ENCODE assay signal across 15 cellular contexts in genomic region chr11:65126624-65127274, GRCh38. TPM values are rescaled to one million over a fixed set of nuclear protein-coding genes. Genes with fewer than 3 reads are reported as not detected.
A peak's percentile ranks its signal among the peaks of the same experiment; 100 is the strongest.
DNase-seq lines count a peak whose midpoint lies in the region; ATAC-seq and TF ChIP-seq lines count a peak whose summit lies in the region.
"Had no signal": no experiment of that assay in that cellular context is flagged by ENCODE, and none has a peak within 500 bp of the region (broad histone marks: within the 10 kb centered on the region; RNA-seq: fewer than 3 reads in every experiment).

No MANE protein-coding gene starts in this region.

- ATAC-seq in IMR-90 (ENCODE audit: low read depth), result no peak
- ATAC-seq in HG02642 (IDR thresholded peaks at IDR 0.05; ENCODE audit: poor library complexity, unreplicated experiment), result no peak
- no peak for ATAC-seq in foreskin keratinocyte

- no peak for TF ChIP-seq RAD21 in IMR-90 (IDR thresholded peaks at IDR 0.05; ENCODE audit: low read length)

- H2AK5ac ChIP-seq in IMR-90 (ENCODE audit: low read depth, low read length), result no peak overlapping the region

- H2BK15ac ChIP-seq in IMR-90 (ENCODE audit: low read depth, low read length), result no peak overlapping the region

- no peak overlapping the region for H2BK5ac ChIP-seq in IMR-90 (ENCODE audit: low read depth, low read length, poor library complexity, severe bottlenecking)

- no peak overlapping the region for H4K91ac ChIP-seq in IMR-90 (ENCODE audit: insufficient read depth, low read depth, low read length)

- in situ Hi-C loops in IMR-90 (cut with MboI; ENCODE audit: low sequenced_read_pairs), result no loop called here

- peak overlapping the region in 1 of 2 experiments; percentile 14; a peak in 1 of 4 replicates for H4K8ac ChIP-seq in IMR-90 (ENCODE audit: low read depth in 2 of 2, low read length in 2 of 2)

- POLR2A ChIA-PET in IMR-90 (lab: Charles Lee; ENCODE audit: unreplicated experiment), result interaction anchor here (0.5 kb wide), 1 partner anchor 12 kb away, joined by 3 read pairs; no protein-coding TSS in a partner anchor

- TF ChIP-seq POLR2A in GM10847 (IDR thresholded peaks at IDR 0.05; ENCODE audit: extremely low read depth, insufficient read length) (peak; percentile 14), IMR-90 (IDR thresholded peaks at IDR 0.05; ENCODE audit: low read depth, low read length) (no peak), erythroblast (IDR thresholded peaks at IDR 0.05; ENCODE audit: low read length) (peak; percentile 35)

- H3K27ac ChIP-seq in IMR-90 (ENCODE audit: insufficient read depth, low read length) (no peak overlapping the region), foreskin keratinocyte (no peak overlapping the region)
- H3K27ac ChIP-seq: parathyroid adenoma, skin epidermis had no signal

- no peak overlapping the region for H3K4me2 ChIP-seq in IMR-90 (ENCODE audit: low read depth, low read length)

- no peaks in the 10 kb centered on the region for H3K9me3 ChIP-seq in IMR-90 (ENCODE audit: control insufficient read depth, insufficient read depth, low read length)

- H3K27me3 ChIP-seq in IMR-90 (ENCODE audit: control insufficient read depth, insufficient read depth, low read length) (no peaks in the 10 kb centered on the region), foreskin keratinocyte (no peaks in the 10 kb centered on the region)

- DNase-seq in IMR-90 (no peak), erythroblast (lab: John Stamatoyannopoulos, UW) (no peak), NCI-H82 (lab: John Stamatoyannopoulos, UW) (no peak), foreskin keratinocyte (no peak)
- DNase-seq: activated CD4-positive, alpha-beta T cell treated with anti-CD3 and anti-CD28 coated beads for 1 hour; hippocampal formation; NCI-H2029 treated with DMSO at 0.1 percent for 48 hours; NCI-H526 treated with DMSO at 0.1 percent for 48 hours; RPMI8226; stimulated activated naive CD4-positive, alpha-beta T cell treated with Interleukin-2 at 50 U/mL for 16 hours; T-helper 2 cell had no signal

- no peak overlapping the region for H4K5ac ChIP-seq in IMR-90 (ENCODE audit: low read depth, low read length)

- H3K23ac ChIP-seq in IMR-90 (ENCODE audit: low read depth, low read length), result no peak overlapping the region

- H3K4ac ChIP-seq in IMR-90 (ENCODE audit: low read depth, low read length), result no peak overlapping the region

- H2AFZ ChIP-seq in IMR-90 (replicated peaks; ENCODE audit: low read length, poor library complexity), result no peak overlapping the region
- H2AFZ ChIP-seq: parathyroid adenoma had no signal

- H2AK9ac ChIP-seq in IMR-90 (replicated peaks; ENCODE audit: low read depth, low read length, poor library complexity), result peak overlapping the region; percentile 82

- TF ChIP-seq CTCF in IMR-90 (conservative IDR thresholded peaks at IDR 0.05; ENCODE audit: low read depth, low read length), result no peak
- TF ChIP-seq CTCF in foreskin keratinocyte (conservative IDR thresholded peaks at IDR 0.05), result no peak

- no peak overlapping the region for H3K56ac ChIP-seq in IMR-90 (ENCODE audit: extremely low read depth, insufficient read depth, low read length)

- intact Hi-C loops in IMR-90 (cut with micrococcal nuclease), result no loop called here

- H2BK20ac ChIP-seq in IMR-90 (ENCODE audit: low read depth, low read length), result 0 out of 2 replicates have a peak overlapping the region, but pooled peaks have one; percentile 20

- H3K14ac ChIP-seq in IMR-90 (replicated peaks; ENCODE audit: low read depth, low read length), result no peak overlapping the region

- peaks cover 20 to 59% of the 10 kb centered on the region in 2 experiments for H3K79me1 ChIP-seq in IMR-90 (ENCODE audit: low read depth in 1 of 2, low read length in 2 of 2)

- H3K18ac ChIP-seq in IMR-90 (ENCODE audit: low read depth, low read length), result no peak overlapping the region

- dilution Hi-C loops in IMR-90 (cut with HindIII; ENCODE audit: low sequenced_read_pairs, unreplicated experiment), result no loop called here

- 0 out of 2 replicates have a peak, but pooled peaks cover 4% of the 10 kb centered on the region for H3K9me1 ChIP-seq in IMR-90 (ENCODE audit: insufficient read depth, low read length)

- no peaks in the 10 kb centered on the region for H3K4me1 ChIP-seq in IMR-90 (ENCODE audit: control insufficient read depth, insufficient read depth, low read length)
- no peaks in the 10 kb centered on the region for H3K4me1 ChIP-seq in foreskin keratinocyte
- H3K4me1 ChIP-seq: parathyroid adenoma had no signal

- CTCF ChIA-PET in IMR-90 (lab: Yijun Ruan, JAX), result no interaction called here

- BruUV-seq in IMR-90 (replicated peaks; lab: Mats Ljungman, UMichigan), result no TSS peak

- H3K4me3 ChIP-seq in IMR-90 (ENCODE audit: insufficient read depth, low read depth, low read length), result no peak overlapping the region
- H3K4me3 ChIP-seq: skin epidermis had no signal

- WGBS in IMR-90 (ENCODE audit: extremely low coverage in 2 of 2, insufficient read length in 1 of 2), 2 experiments, result no CpG with 5 or more reads among the region's 6 CpGs

- no peak overlapping the region for H2BK120ac ChIP-seq in IMR-90 (ENCODE audit: low read depth, low read length)

- H3K9ac ChIP-seq in IMR-90 (ENCODE audit: low read depth, low read length), result no peak overlapping the region
- H3K9ac ChIP-seq: parathyroid adenoma had no signal

- peaks cover 68% of the 10 kb centered on the region for H3K36me3 ChIP-seq in IMR-90 (ENCODE audit: control insufficient read depth, insufficient read depth, low read length)

- peaks cover 14% of the 10 kb centered on the region; the same call in 1 of the 2 replicates for H4K20me1 ChIP-seq in IMR-90 (ENCODE audit: insufficient read depth, low read length)

TF ChIP-seq in IMR-90, 13 proteins besides CTCF, POLR2A, EP300 and RAD21 (continues in another document):
- no peak for TF ChIP-seq RFX5 (IDR thresholded peaks at IDR 0.05; ENCODE audit: low read depth, low read length)
- TF ChIP-seq CEBPB (IDR thresholded peaks at IDR 0.05; ENCODE audit: low read depth, low read length), result no peak
- TF ChIP-seq NFE2L2 (IDR thresholded peaks at IDR 0.05; ENCODE audit: low read depth, low read length), result no peak
- no peak for TF ChIP-seq RCOR1 (IDR thresholded peaks at IDR 0.05; ENCODE audit: insufficient replicate concordance, low read length)
- no peak for TF ChIP-seq FOS (IDR thresholded peaks at IDR 0.05; ENCODE audit: low read depth, low read length)
- TF ChIP-seq MXI1 (IDR thresholded peaks at IDR 0.05; ENCODE audit: borderline replicate concordance, low read depth, low read length), result no peak
- no peak for TF ChIP-seq MAZ (IDR thresholded peaks at IDR 0.05; ENCODE audit: borderline replicate concordance, low read depth, low read length)
- no peak for TF ChIP-seq SMC3 (IDR thresholded peaks at IDR 0.05; ENCODE audit: low read depth, low read length)
- TF ChIP-seq ELK1 (IDR thresholded peaks at IDR 0.05; ENCODE audit: borderline replicate concordance, low read depth, low read length), result no peak
- TF ChIP-seq CHD1 (IDR thresholded peaks at IDR 0.05; ENCODE audit: low read depth, low read length), result no peak
- no peak for TF ChIP-seq BHLHE40 (IDR thresholded peaks at IDR 0.05; ENCODE audit: low read depth, low read length)

RNA-seq across cellular contexts. Expression of gene MRPL49, which starts 4.6 kb away (rescaled TPM):
- total RNA-seq in IMR-90 (2012; rRNA removed) (54.2 and 55.2 TPM in 2 replicates), foreskin keratinocyte (74.4 and 76.2 TPM in 2 replicates)
- polyA plus RNA-seq in IMR-90 (2012; rRNA removed) (51.5 and 56.8 TPM in 2 replicates), foreskin keratinocyte (69.6 and 75.9 TPM in 2 replicates)
- polyA plus RNA-seq in IMR-90 (2012; cell fraction: cytosol; rRNA removed), result 39.1 and 52.5 TPM in 2 replicates
- polyA plus RNA-seq in IMR-90 (2012; cell fraction: nucleus; rRNA removed; ENCODE audit: low replicate concordance), result 24.5 and 42.4 TPM in 2 replicates

RNA-seq across cellular contexts. Expression of gene FAU, which starts 4.8 kb away (rescaled TPM):
- total RNA-seq in IMR-90 (2012; rRNA removed) (189 and 285 TPM in 2 replicates), foreskin keratinocyte (865 and 882 TPM in 2 replicates)
- polyA plus RNA-seq in IMR-90 (2012; rRNA removed) (652 and 804 TPM in 2 replicates), foreskin keratinocyte (1,043 and 1,081 TPM in 2 replicates)
- 812 and 1,747 TPM in 2 replicates for polyA plus RNA-seq in IMR-90 (2012; cell fraction: cytosol; rRNA removed)
- polyA plus RNA-seq in IMR-90 (2012; cell fraction: nucleus; rRNA removed; ENCODE audit: low replicate concordance), result 249 and 290 TPM in 2 replicates

RNA-seq across cellular contexts. Expression of gene SYVN1, which starts 7.6 kb away (rescaled TPM):
- total RNA-seq in IMR-90 (2012; rRNA removed) (8.3 and 9.5 TPM in 2 replicates), foreskin keratinocyte (11.7 and 17.9 TPM in 2 replicates)
- polyA plus RNA-seq in IMR-90 (2012; rRNA removed) (45.7 and 52.9 TPM in 2 replicates), foreskin keratinocyte (14.5 and 17.8 TPM in 2 replicates)
- 22.9 and 32.0 TPM in 2 replicates for polyA plus RNA-seq in IMR-90 (2012; cell fraction: cytosol; rRNA removed)
- polyA plus RNA-seq in IMR-90 (2012; cell fraction: nucleus; rRNA removed; ENCODE audit: low replicate concordance), result 107 and 150 TPM in 2 replicates

RNA-seq across cellular contexts. Expression of gene ZNHIT2, which starts 9.2 kb away (rescaled TPM):
- total RNA-seq in IMR-90 (2012; rRNA removed), result 3.6 and 3.9 TPM in 2 replicates
- polyA plus RNA-seq in IMR-90 (2012; rRNA removed), result 5.9 and 7.7 TPM in 2 replicates
- polyA plus RNA-seq in IMR-90 (2012; cell fraction: cytosol; rRNA removed), result 11.1 and 11.4 TPM in 2 replicates
- polyA plus RNA-seq in IMR-90 (2012; cell fraction: nucleus; rRNA removed; ENCODE audit: low replicate concordance), result 2.5 and 10.5 TPM in 2 replicates
- total RNA-seq in foreskin keratinocyte, result 15.4 and 15.9 TPM in 2 replicates
- 19.8 and 21.8 TPM in 2 replicates for polyA plus RNA-seq in foreskin keratinocyte

RNA-seq across cellular contexts. Expression of gene TM7SF2, which starts 15.1 kb away (rescaled TPM):
- total RNA-seq in IMR-90 (2012; rRNA removed) (4.7 and 5.7 TPM in 2 replicates), foreskin keratinocyte (8.2 and 12.7 TPM in 2 replicates)
- polyA plus RNA-seq in IMR-90 (2012; rRNA removed) (7.6 and 11.5 TPM in 2 replicates), foreskin keratinocyte (12.6 and 16.5 TPM in 2 replicates)
- polyA plus RNA-seq in IMR-90 (2012; cell fraction: cytosol; rRNA removed), result 12.0 and 19.9 TPM in 2 replicates
- 27.7 and 50.8 TPM in 2 replicates for polyA plus RNA-seq in IMR-90 (2012; cell fraction: nucleus; rRNA removed; ENCODE audit: low replicate concordance)
